ENCODE assay signal across 24 cellular contexts in genomic region chr5:129945779-129946270, GRCh38. TPM values are rescaled to one million over a fixed set of nuclear protein-coding genes. Genes with fewer than 3 reads are reported as not detected.
A peak's percentile ranks its signal among the peaks of the same experiment; 100 is the strongest.
DNase-seq lines count a peak whose midpoint lies in the region; ATAC-seq and TF ChIP-seq lines count a peak whose summit lies in the region.
"Had no signal": no experiment of that assay in that cellular context is flagged by ENCODE, and none has a peak within 500 bp of the region (broad histone marks: within the 10 kb centered on the region; RNA-seq: fewer than 3 reads in every experiment).

No MANE protein-coding gene starts in this region.

- no peaks in the 10 kb centered on the region for H3K36me3 ChIP-seq in tibial artery
- H3K36me3 ChIP-seq: BLaER1, HAP-1 had no signal

- H3K4me3 Mint-ChIP-seq in chondrocyte (ENCODE audit: unreplicated experiment) (peak overlapping the region; percentile 22), osteocyte (ENCODE audit: unreplicated experiment) (peak overlapping the region; percentile 52)
- no peak overlapping the region for H3K4me3 Mint-ChIP-seq in activated T-helper 17 cell treated with anti-CD3 and anti-CD28 coated beads, Interleukin-2, amount 50 U/mL, for 72 hours
- H3K4me3 Mint-ChIP-seq: CD4-positive, alpha-beta T cell; GM23338 had no signal

- no peaks in the 10 kb centered on the region for H3K27me3 Mint-ChIP-seq in chondrocyte (ENCODE audit: low read depth)
- H3K27me3 Mint-ChIP-seq in osteocyte (ENCODE audit: unreplicated experiment) = no peaks in the 10 kb centered on the region
- peaks cover 3% of the 10 kb centered on the region for H3K27me3 Mint-ChIP-seq in activated T-helper 17 cell treated with anti-CD3 and anti-CD28 coated beads, Interleukin-2, amount 50 U/mL, for 72 hours

- no peaks in the 10 kb centered on the region for H3K27me3 ChIP-seq in tibial artery
- H3K27me3 ChIP-seq: BLaER1 had no signal

- peaks cover 0 to 22% (median 0%) of the 10 kb centered on the region in 4 donors for H3K4me1 ChIP-seq in tibial artery
- H3K4me1 ChIP-seq: A549, BLaER1, HAP-1 had no signal

- ATAC-seq in activated T-helper 17 cell treated with anti-CD3 and anti-CD28 coated beads, Interleukin-2, amount 50 U/mL, for 72 hours (replicated peaks) = no peak
- ATAC-seq: A549, GM23338 had no signal

- H3K36me3 Mint-ChIP-seq in chondrocyte (ENCODE audit: low read depth) (peaks cover 1% of the 10 kb centered on the region), osteocyte (ENCODE audit: unreplicated experiment) (no peaks in the 10 kb centered on the region)
- H3K36me3 Mint-ChIP-seq in activated T-helper 17 cell treated with anti-CD3 and anti-CD28 coated beads, Interleukin-2, amount 50 U/mL, for 72 hours (ENCODE audit: low read depth) = no peaks in the 10 kb centered on the region

- peak overlapping the region; percentile 49 to 62 for H3K27ac ChIP-seq in tibial artery
- H3K27ac ChIP-seq: A549, BLaER1 had no signal

- no peaks in the 10 kb centered on the region for H3K9me3 ChIP-seq in tibial artery
- H3K9me3 ChIP-seq: A549, BLaER1, HAP-1 had no signal

- peaks cover 41% of the 10 kb centered on the region for H3K4me1 Mint-ChIP-seq in chondrocyte (ENCODE audit: low read depth)
- peaks cover 50% of the 10 kb centered on the region for H3K4me1 Mint-ChIP-seq in osteocyte (ENCODE audit: unreplicated experiment)
- no peaks in the 10 kb centered on the region for H3K4me1 Mint-ChIP-seq in activated T-helper 17 cell treated with anti-CD3 and anti-CD28 coated beads, Interleukin-2, amount 50 U/mL, for 72 hours
- H3K4me1 Mint-ChIP-seq: GM23338 had no signal

- H3K27ac Mint-ChIP-seq in chondrocyte (ENCODE audit: unreplicated experiment) (peak overlapping the region; percentile 76), osteocyte (ENCODE audit: unreplicated experiment) (peak overlapping the region; percentile 94)
- no peak overlapping the region for H3K27ac Mint-ChIP-seq in activated T-helper 17 cell treated with anti-CD3 and anti-CD28 coated beads, Interleukin-2, amount 50 U/mL, for 72 hours
- H3K27ac Mint-ChIP-seq: CD4-positive, alpha-beta T cell had no signal

- no peak for TF ChIP-seq CTCF in chondrocyte (IDR thresholded peaks at IDR 0.05)
- no peak for TF ChIP-seq CTCF in osteocyte (IDR thresholded peaks at IDR 0.05)
- TF ChIP-seq CTCF in tibial artery (IDR thresholded peaks at IDR 0.05) = no peak

- H3K4me3 ChIP-seq in tibial artery = no peak overlapping the region
- H3K4me3 ChIP-seq: A549, BLaER1, GM23338, HAP-1, SK-N-MC had no signal

- intact Hi-C loops in tibial artery (cut with DNase I; ENCODE audit: low total_unique reads) = no loop called here

- H3K9me3 Mint-ChIP-seq in chondrocyte (ENCODE audit: low read depth) (no peaks in the 10 kb centered on the region), osteocyte (ENCODE audit: unreplicated experiment) (peaks cover 7% of the 10 kb centered on the region)
- H3K9me3 Mint-ChIP-seq in activated T-helper 17 cell treated with anti-CD3 and anti-CD28 coated beads, Interleukin-2, amount 50 U/mL, for 72 hours = no peaks in the 10 kb centered on the region
- H3K9me3 Mint-ChIP-seq: CD4-positive, alpha-beta T cell; GM23338 had no signal

- DNase-seq in LHCN-M2 (ENCODE audit: low read depth) (peak; percentile 60), chondrocyte (ENCODE audit: low spot score) (no peak), osteocyte (ENCODE audit: extremely low spot score, unreplicated experiment) (no peak), tibial artery (no peak), epidermal melanocyte (ENCODE audit: insufficient read length, low spot score) (no peak), DMS53 (lab: John Stamatoyannopoulos, UW) (no peak)
- DNase-seq: CD4-positive, alpha-beta T cell; COR-L47; DND-41; NCI-H1092; NCI-H1436; NCI-H187 treated with DMSO at 0.1 percent for 48 hours; NCI-H2107; NCI-H446 treated with DMSO at 0.1 percent for 48 hours; OCI-M1; RPMI8226; SHP77 had no signal

RNA-seq across cellular contexts. Expression of gene CHSY3, which starts 41.6 kb away (rescaled TPM):
- 7.6 and 9.9 TPM in 2 replicates for total RNA-seq in LHCN-M2 (2014; rRNA removed)
- polyA plus RNA-seq in LHCN-M2 (2012) = 3.8 TPM
- total RNA-seq in chondrocyte = 18.1 to 44.6 TPM (median 19.7 TPM) in 3 replicates
- total RNA-seq in osteocyte = 19.7 and 22.0 TPM in 2 replicates
- total RNA-seq in activated T-helper 17 cell treated with anti-CD3 and anti-CD28 coated beads, Interleukin-2, amount 50 U/mL, for 72 hours = not detected
- total RNA-seq: CD4-positive, alpha-beta T cell; G401 had no signal
